In genomic region chr19:57738320-57738719, GRCh38 we compare ENCODE assay signal across 7 cellular contexts. TPM values are rescaled to one million over a fixed set of nuclear protein-coding genes. Genes with fewer than 3 reads are reported as not detected.
DNase-seq lines count a peak whose midpoint lies in the region; TF ChIP-seq lines count a peak whose summit lies in the region.
"Not testable (repeated sequence)": the region's sequence is repeated elsewhere in the genome, so short reads cannot be mapped to it uniquely, and the experiment has no call there.
"Had no signal": no experiment of that assay in that cellular context is flagged by ENCODE, and none has a peak within 500 bp of the region (broad histone marks: within the 10 kb centered on the region; RNA-seq: fewer than 3 reads in every experiment).

No MANE protein-coding gene starts in this region.

- not testable (repeated sequence) for H3K4me1 Mint-ChIP-seq in nephron progenitor cell

- not testable (repeated sequence) for H3K36me3 ChIP-seq in transverse colon

- peaks cover 8 to 11% of the 10 kb centered on the region in 2 donors for H3K9me3 ChIP-seq in transverse colon

- DNase-seq in GM13977 (ENCODE audit: low spot score): not testable (repeated sequence)
- DNase-seq in astrocyte of the hippocampus (ENCODE audit: low read depth, low spot score): peak; percentile 56
- peak; percentile 88 for DNase-seq in cardiac septum (ENCODE audit: low spot score)
- DNase-seq in nephron progenitor cell: peak; percentile 28
- DNase-seq in transverse colon: peak; percentile 54

- in situ Hi-C loops in GM13977 (cut with MboI; ENCODE audit: low pct_unique_long_range_greater_than_20kb, low sequenced_read_pairs, unreplicated experiment): not testable (repeated sequence)
- in situ Hi-C loops in transverse colon (cut with MboI; ENCODE audit: low pct_ligation_motif_present in 1 of 4, low pct_unique_long_range_greater_than_20kb in 1 of 4, low sequenced_read_pairs in 3 of 4): loop anchor here in 1 of 4 donors (25.0 kb wide), 1 partner anchor 174 kb away; the partner anchor contains the start of gene ZNF417

- intact Hi-C loops in cardiac septum (cut with DNase I): loop anchor here (10.0 kb wide), 1 partner anchor 416 kb away; the partner anchor contains the start of gene ZNF329
- intact Hi-C loops in transverse colon (cut with DNase I; ENCODE audit: low total_unique reads): not testable (repeated sequence)

- peaks cover 68% of the 10 kb centered on the region for H3K9me3 Mint-ChIP-seq in nephron progenitor cell

- H3K4me3 Mint-ChIP-seq in nephron progenitor cell: not testable (repeated sequence)

- H3K36me3 Mint-ChIP-seq in nephron progenitor cell (ENCODE audit: low read depth): not testable (repeated sequence)

- H3K27me3 ChIP-seq in transverse colon: not testable (repeated sequence)

- not testable (repeated sequence) for H3K27me3 Mint-ChIP-seq in nephron progenitor cell (ENCODE audit: low read depth, poor library complexity)

- not testable (repeated sequence) for H3K4me1 ChIP-seq in transverse colon

- 19 to 22% methylated on average over 3 to 10 of the region's 10 CpGs for WGBS in transverse colon (ENCODE audit: low coverage in 1 of 2), 2 donors

- not testable (repeated sequence) for H3K27ac Mint-ChIP-seq in nephron progenitor cell

- TF ChIP-seq POLR2A in transverse colon (IDR thresholded peaks at IDR 0.05): not testable (repeated sequence)

- TF ChIP-seq CTCF in GM13977 (IDR thresholded peaks at IDR 0.05; ENCODE audit: extremely low read depth, insufficient read depth, missing control alignments): peak; percentile 50
- peak; percentile 46 for TF ChIP-seq CTCF in WI38 (IDR thresholded peaks at IDR 0.05; ENCODE audit: low read depth, low read length)
- peak; percentile 54 for TF ChIP-seq CTCF in nephron progenitor cell (IDR thresholded peaks at IDR 0.05)
- TF ChIP-seq CTCF in transverse colon (IDR thresholded peaks at IDR 0.05): peak; percentile 52 to 73 (median 63)

- not testable (repeated sequence) for H3K27ac ChIP-seq in transverse colon

- not testable (repeated sequence) for TF ChIP-seq EP300 in transverse colon (IDR thresholded peaks at IDR 0.05; ENCODE audit: low read depth)

- H3K4me3 ChIP-seq in WI38 (ENCODE audit: low read depth, low read length); transverse colon: not testable (repeated sequence)

RNA-seq across cellular contexts. Expression of gene ZNF776, which starts 8.3 kb away (rescaled TPM):
- 10.0 TPM for total RNA-seq in cardiac septum
- 100 to 1,000 TPM in 1 of 4 donors, 10 to 100 TPM in 3; 15.0 to 120 (median 16.7) TPM for total RNA-seq in transverse colon

RNA-seq across cellular contexts. Expression of gene ZNF671, which starts 10.9 kb away (rescaled TPM):
- total RNA-seq in cardiac septum (8.1 TPM), transverse colon (1 to 10 TPM in 3 of 4 donors, under 1 TPM in 1; 0.60 to 7.5 (median 4.7) TPM)

RNA-seq across cellular contexts. Expression of gene ZNF154, which starts 29.3 kb away (rescaled TPM):
- 6.0 TPM for total RNA-seq in cardiac septum
- total RNA-seq in transverse colon: 1 to 10 TPM; 1.1 to 2.2 (median 1.8) TPM
- total RNA-seq: M059J had no signal

RNA-seq across cellular contexts. Expression of gene ZNF586, which starts 31.2 kb away (rescaled TPM):
- 16.8 TPM for total RNA-seq in cardiac septum
- 10 to 100 TPM; 20.8 to 79.2 (median 27.3) TPM for total RNA-seq in transverse colon

RNA-seq across cellular contexts. Expression of gene ZNF551, which starts 56.5 kb away (rescaled TPM):
- total RNA-seq in cardiac septum: 3.7 TPM
- 10 to 100 TPM in 1 of 4 donors, 1 to 10 TPM in 3; 3.0 to 10.8 (median 7.4) TPM for total RNA-seq in transverse colon
